In genomic region chr6:118725944-118726343, GRCh38 we compare ENCODE assay signal across 1 cellular context.
TF ChIP-seq lines count a peak whose summit lies in the region.

No MANE protein-coding gene starts in this region.

TF ChIP-seq in HepG2, 621 proteins besides CTCF, POLR2A, EP300 and RAD21 (continued from another document):
- TF ChIP-seq NFAT5 (CRISPR knock-in tag; IDR thresholded peaks at IDR 0.05) (no peak), BORCS8-MEF2B (CRISPR knock-in tag; IDR thresholded peaks at IDR 0.05) (no peak), MED1 (CRISPR knock-in tag; IDR thresholded peaks at IDR 0.05) (no peak), HMGXB4 (CRISPR knock-in tag; IDR thresholded peaks at IDR 0.05; ENCODE audit: borderline replicate concordance in 1 of 2, low read depth in 1 of 2) (no peak)
